8 cellular contexts compared by ENCODE assay signal in genomic region chr1:235367000-235367908, GRCh38. TPM values are rescaled to one million over a fixed set of nuclear protein-coding genes. Genes with fewer than 3 reads are reported as not detected.
DNase-seq lines count a peak whose midpoint lies in the region; ATAC-seq and TF ChIP-seq lines count a peak whose summit lies in the region.

Gene TBCE, plus strand, starts transcription at chr1:235367427. Its CDS starts 12,623 bp downstream, at chr1:235380050.

- H3K4me2 ChIP-seq in GM23338 (peak within 1 kb of the TSS; percentile 86), fibroblast of lung (ENCODE audit: extremely low read depth, insufficient read depth, low read length) (peak within 1 kb of the TSS; percentile 81)

- no peak for TF ChIP-seq CTCF in GM23338 (conservative IDR thresholded peaks at IDR 0.05; ENCODE audit: low read depth in 2 of 2)
- no peak for TF ChIP-seq CTCF in RWPE2 (IDR thresholded peaks at IDR 0.05; ENCODE audit: poor library complexity, severe bottlenecking)
- TF ChIP-seq CTCF in fibroblast of lung (conservative IDR thresholded peaks at IDR 0.05 in 1 of 2, IDR thresholded peaks at IDR 0.05 in 1 of 2; ENCODE audit: low read depth in 1 of 2, low read length in 2 of 2): peak in 1 of 2 donors; percentile 10

- peaks cover 12% of the 10 kb centered on the region; the same call in 2 of the 3 replicates for H3K4me1 Mint-ChIP-seq in GM23338
- peaks cover 26% of the 10 kb centered on the region for H3K4me1 Mint-ChIP-seq in activated T-helper 2 cell treated with anti-CD3 and anti-CD28 coated beads, Interferon-gamma antibody, Interleukin-2, Interleukin-4, amounts not matched to agents 10 μg/mL and 5 μg/mL and 100 μg/mL, durations not matched to agents 14 hours and 24 hours and 36 hours (ENCODE audit: low read depth)
- H3K4me1 Mint-ChIP-seq in naive thymus-derived CD4-positive, alpha-beta T cell: peaks cover 13 to 41% (median 38%) of the 10 kb centered on the region in 7 donors
- peaks cover 14 to 32% of the 10 kb centered on the region in 2 donors for H3K4me1 Mint-ChIP-seq in stimulated activated naive B cell treated with anti-CD40 and anti-IgM and Interleukin-4, amounts not matched to agents 10 μg/mL and 1 μg/mL and 100 μg/mL, for 72 hours

- H3K36me3 Mint-ChIP-seq in GM23338 (ENCODE audit: low read depth): peaks cover 12% of the 10 kb centered on the region
- peaks cover 14% of the 10 kb centered on the region for H3K36me3 Mint-ChIP-seq in activated T-helper 2 cell treated with anti-CD3 and anti-CD28 coated beads, Interferon-gamma antibody, Interleukin-2, Interleukin-4, amounts not matched to agents 10 μg/mL and 5 μg/mL and 100 μg/mL, durations not matched to agents 14 hours and 24 hours and 36 hours (ENCODE audit: low read depth)
- H3K36me3 Mint-ChIP-seq in naive thymus-derived CD4-positive, alpha-beta T cell: peaks cover 0 to 6% (median 4%) of the 10 kb centered on the region in 5 donors
- H3K36me3 Mint-ChIP-seq in stimulated activated naive B cell treated with anti-CD40 and anti-IgM and Interleukin-4, amounts not matched to agents 10 μg/mL and 1 μg/mL and 100 μg/mL, for 72 hours: peaks cover 6 to 8% of the 10 kb centered on the region in 2 donors

- H2AFZ ChIP-seq in GM23338: peak within 1 kb of the TSS; percentile 49; the same call in 1 of the 2 replicates
- peak within 1 kb of the TSS; percentile 96 for H2AFZ ChIP-seq in fibroblast of lung (ENCODE audit: low read length)

- peak; percentile 99 for ATAC-seq in GM23338
- peak; percentile 98 for ATAC-seq in RWPE2 (ENCODE audit: low read depth)
- ATAC-seq in naive thymus-derived CD4-positive, alpha-beta T cell: peak; percentile 99
- ATAC-seq in stimulated activated naive B cell treated with anti-CD40 and anti-IgM and Interleukin-4, amounts not matched to agents 10 μg/mL and 1 μg/mL and 100 μg/mL, for 72 hours (replicated peaks): peak; percentile 100

- H3K27me3 ChIP-seq in GM23338 (ENCODE audit: insufficient read depth): no peaks in the 10 kb centered on the region
- H3K27me3 ChIP-seq in RWPE2 (ENCODE audit: insufficient read depth, poor library complexity, severe bottlenecking): no peaks in the 10 kb centered on the region
- no peaks in the 10 kb centered on the region for H3K27me3 ChIP-seq in fibroblast of lung (ENCODE audit: control insufficient read depth, insufficient read depth, low read length)
- H3K27me3 ChIP-seq in naive thymus-derived CD4-positive, alpha-beta T cell (ENCODE audit: control insufficient read depth in 2 of 2, insufficient read depth in 2 of 2, low read length in 2 of 2): no peaks in the 10 kb centered on the region

- H3K4me1 ChIP-seq in GM23338 (ENCODE audit: insufficient read depth) (peaks cover 4% of the 10 kb centered on the region; the same call in 1 of the 2 replicates), RWPE2 (ENCODE audit: insufficient read depth, poor library complexity, severe bottlenecking) (no peaks in the 10 kb centered on the region), fibroblast of lung (ENCODE audit: control insufficient read depth, extremely low read depth, insufficient read depth, low read length) (no peaks in the 10 kb centered on the region)
- H3K4me1 ChIP-seq in naive thymus-derived CD4-positive, alpha-beta T cell (ENCODE audit: control insufficient read depth in 2 of 2, insufficient read depth in 2 of 2, low read length in 2 of 2): peaks cover 0 to 11% of the 10 kb centered on the region in 2 donors

- H3K36me3 ChIP-seq in GM23338 (ENCODE audit: insufficient read depth) (no peaks in the 10 kb centered on the region), RWPE2 (ENCODE audit: low read depth) (no peaks in the 10 kb centered on the region), fibroblast of lung (ENCODE audit: control insufficient read depth, insufficient read depth, low read length) (no peaks in the 10 kb centered on the region)
- peaks cover 0 to 5% (median 0%) of the 10 kb centered on the region in 3 experiments for H3K36me3 ChIP-seq in naive thymus-derived CD4-positive, alpha-beta T cell (ENCODE audit: control insufficient read depth in 2 of 3, insufficient read depth in 3 of 3, low read length in 3 of 3)

- H3K27ac ChIP-seq in GM23338 (ENCODE audit: low read depth) (peak within 1 kb of the TSS; percentile 96), RWPE2 (ENCODE audit: poor library complexity, severe bottlenecking) (peak within 1 kb of the TSS; percentile 89), fibroblast of lung (ENCODE audit: insufficient read depth, low read length) (peak within 1 kb of the TSS; percentile 80)
- peak within 1 kb of the TSS; percentile 74 for H3K27ac ChIP-seq in naive thymus-derived CD4-positive, alpha-beta T cell (ENCODE audit: low read depth, low read length)

- POLR2A ChIA-PET in naive thymus-derived CD4-positive, alpha-beta T cell (lab: Charles Lee): interaction anchor here (0.7 to 1.3 kb wide), 5 partner anchors 62 to 754 kb away, joined by 3 to 4 read pairs (median 3); partner anchors contain the start of gene RBM34

- H3K4me3 ChIP-seq in GM23338 (peak within 1 kb of the TSS; percentile 86), RWPE2 (ENCODE audit: severe bottlenecking) (peak within 1 kb of the TSS; percentile 39), fibroblast of lung (replicated peaks in 1 of 4; ENCODE audit: control extremely low read depth in 1 of 4, insufficient read depth in 1 of 4, low read depth in 3 of 4, low read length in 4 of 4) (peak within 1 kb of the TSS; percentile 71 to 92 (median 82))
- H3K4me3 ChIP-seq in naive thymus-derived CD4-positive, alpha-beta T cell (ENCODE audit: low read length): peak within 1 kb of the TSS; percentile 90

- CTCF ChIA-PET in naive thymus-derived CD4-positive, alpha-beta T cell (lab: Charles Lee): interaction anchor here (0.6 to 1.3 kb wide), 2 partner anchors 50 to 53 kb away, joined by 3 read pairs; no protein-coding TSS in a partner anchor

- no peaks in the 10 kb centered on the region for H3K9me3 ChIP-seq in RWPE2 (ENCODE audit: severe bottlenecking)
- H3K9me3 ChIP-seq in fibroblast of lung (ENCODE audit: control insufficient read depth, insufficient read depth, low read depth, low read length): no peaks in the 10 kb centered on the region
- no peaks in the 10 kb centered on the region for H3K9me3 ChIP-seq in naive thymus-derived CD4-positive, alpha-beta T cell (ENCODE audit: control insufficient read depth in 2 of 3, low read length in 3 of 3)

- peak within 1 kb of the TSS; percentile 96 for H3K27ac Mint-ChIP-seq in GM23338
- peak within 1 kb of the TSS; percentile 82 for H3K27ac Mint-ChIP-seq in activated T-helper 2 cell treated with anti-CD3 and anti-CD28 coated beads, Interferon-gamma antibody, Interleukin-2, Interleukin-4, amounts not matched to agents 10 μg/mL and 5 μg/mL and 100 μg/mL, durations not matched to agents 14 hours and 24 hours and 36 hours
- peak within 1 kb of the TSS; percentile 86 to 97 (median 93) for H3K27ac Mint-ChIP-seq in naive thymus-derived CD4-positive, alpha-beta T cell
- peak within 1 kb of the TSS; percentile 97 for H3K27ac Mint-ChIP-seq in stimulated activated naive B cell treated with anti-CD40 and anti-IgM and Interleukin-4, amounts not matched to agents 10 μg/mL and 1 μg/mL and 100 μg/mL, for 72 hours

- peaks cover 18% of the 10 kb centered on the region; the same call in 1 of the 2 replicates for H4K20me1 ChIP-seq in GM23338 (replicated peaks; ENCODE audit: insufficient read depth)
- H4K20me1 ChIP-seq in fibroblast of lung (ENCODE audit: control insufficient read depth, extremely low read depth, insufficient read depth, low read length): no peaks in the 10 kb centered on the region

- peaks cover 6% of the 10 kb centered on the region; the same call in 1 of the 2 replicates for H3F3A ChIP-seq in GM23338 (replicated peaks; ENCODE audit: low read depth)

- H3K9ac ChIP-seq in fibroblast of lung (ENCODE audit: insufficient read depth, low read length): peak within 1 kb of the TSS; percentile 74

- no peaks in the 10 kb centered on the region for H3K9me3 Mint-ChIP-seq in GM23338
- H3K9me3 Mint-ChIP-seq in activated T-helper 2 cell treated with anti-CD3 and anti-CD28 coated beads, Interferon-gamma antibody, Interleukin-2, Interleukin-4, amounts not matched to agents 10 μg/mL and 5 μg/mL and 100 μg/mL, durations not matched to agents 14 hours and 24 hours and 36 hours: no peaks in the 10 kb centered on the region
- peaks cover 0 to 3% (median 0%) of the 10 kb centered on the region in 11 donors for H3K9me3 Mint-ChIP-seq in naive thymus-derived CD4-positive, alpha-beta T cell
- H3K9me3 Mint-ChIP-seq in stimulated activated naive B cell treated with anti-CD40 and anti-IgM and Interleukin-4, amounts not matched to agents 10 μg/mL and 1 μg/mL and 100 μg/mL, for 72 hours: no peaks in the 10 kb centered on the region

- H3K4me3 Mint-ChIP-seq in GM23338: peak within 1 kb of the TSS; percentile 91
- H3K4me3 Mint-ChIP-seq in activated T-helper 2 cell treated with anti-CD3 and anti-CD28 coated beads, Interferon-gamma antibody, Interleukin-2, Interleukin-4, amounts not matched to agents 10 μg/mL and 5 μg/mL and 100 μg/mL, durations not matched to agents 14 hours and 24 hours and 36 hours (ENCODE audit: low read depth): peak within 1 kb of the TSS; percentile 97
- peak within 1 kb of the TSS; percentile 91 to 99 (median 98) for H3K4me3 Mint-ChIP-seq in naive thymus-derived CD4-positive, alpha-beta T cell
- peak within 1 kb of the TSS; percentile 97 to 99 for H3K4me3 Mint-ChIP-seq in stimulated activated naive B cell treated with anti-CD40 and anti-IgM and Interleukin-4, amounts not matched to agents 10 μg/mL and 1 μg/mL and 100 μg/mL, for 72 hours

- peaks cover 4% of the 10 kb centered on the region for H3K27me3 Mint-ChIP-seq in GM23338 (ENCODE audit: insufficient read depth, low read depth, poor library complexity)
- no peaks in the 10 kb centered on the region for H3K27me3 Mint-ChIP-seq in activated T-helper 2 cell treated with anti-CD3 and anti-CD28 coated beads, Interferon-gamma antibody, Interleukin-2, Interleukin-4, amounts not matched to agents 10 μg/mL and 5 μg/mL and 100 μg/mL, durations not matched to agents 14 hours and 24 hours and 36 hours (ENCODE audit: low read depth)
- H3K27me3 Mint-ChIP-seq in naive thymus-derived CD4-positive, alpha-beta T cell: no peaks in the 10 kb centered on the region
- no peaks in the 10 kb centered on the region for H3K27me3 Mint-ChIP-seq in stimulated activated naive B cell treated with anti-CD40 and anti-IgM and Interleukin-4, amounts not matched to agents 10 μg/mL and 1 μg/mL and 100 μg/mL, for 72 hours

- H3K79me2 ChIP-seq in GM23338 (replicated peaks; ENCODE audit: insufficient read depth) (peaks cover 44% of the 10 kb centered on the region), fibroblast of lung (ENCODE audit: control insufficient read depth, insufficient read depth, low read length) (peaks cover 20% of the 10 kb centered on the region)

- intact Hi-C loops in activated T-helper 2 cell treated with anti-CD3 and anti-CD28 coated beads, Interferon-gamma antibody, Interleukin-2, Interleukin-4, amounts not matched to agents 10 μg/mL and 5 μg/mL and 100 μg/mL, durations not matched to agents 14 hours and 24 hours and 36 hours (cut with micrococcal nuclease): loop anchor here (1.0 to 5.0 kb wide), 3 partner anchors 39 to 121 kb away; partner anchors contain the start of genes ARID4B and GGPS1
- intact Hi-C loops in naive thymus-derived CD4-positive, alpha-beta T cell (cut with micrococcal nuclease): loop anchor here (1.0 to 5.0 kb wide), 9 partner anchors 30 to 915 kb away; partner anchors contain the start of genes ARID4B (in 2 of the 2), GGPS1 (in 2 of the 2), B3GALNT2 (in 1 of the 2) and ERO1B (in 1 of the 2)

- DNase-seq in Daoy (ENCODE audit: low read depth) (peak; percentile 97), GM23338 (ENCODE audit: low spot score) (peak; percentile 100), LHCN-M2 (ENCODE audit: low read depth) (peak; percentile 95), RWPE2 (ENCODE audit: low spot score) (peak; percentile 97), fibroblast of lung (ENCODE audit: low read depth in 2 of 2) (peak; percentile 97)
- DNase-seq in activated T-helper 2 cell treated with anti-CD3 and anti-CD28 coated beads, Interferon-gamma antibody, Interleukin-2, Interleukin-4, amounts not matched to agents 10 μg/mL and 5 μg/mL and 100 μg/mL, durations not matched to agents 14 hours and 24 hours and 36 hours (ENCODE audit: low spot score): peak; percentile 85
- DNase-seq in naive thymus-derived CD4-positive, alpha-beta T cell: peak; percentile 61 to 89 (median 63)
- peak; percentile 84 for DNase-seq in stimulated activated naive B cell treated with anti-CD40 and anti-IgM and Interleukin-4, amounts not matched to agents 10 μg/mL and 1 μg/mL and 100 μg/mL, for 72 hours

- no peaks in the 10 kb centered on the region for H3K9me2 ChIP-seq in GM23338 (ENCODE audit: insufficient read depth)

RNA-seq across cellular contexts. Expression of gene TBCE, which starts in this region (rescaled TPM):
- total RNA-seq in Daoy (2014; rRNA removed; shearing (Covaris generic)): 31.9 and 71.7 TPM in 2 replicates
- 42.7 and 45.6 TPM in 2 replicates for total RNA-seq in GM23338 (2014; rRNA removed; shearing (Covaris generic))
- polyA plus RNA-seq in GM23338 (2016; fragmentation: Nextera tagmentation; extraction: Ambion mirVana) (64.8 and 72.4 TPM in 2 replicates), fibroblast of lung (32.0 and 46.9 TPM in 2 replicates)
- total RNA-seq in LHCN-M2 (2014; rRNA removed) (21.8 and 22.4 TPM in 2 replicates), fibroblast of lung (18.2 and 31.4 TPM in 2 replicates)
- polyA plus RNA-seq in LHCN-M2 (2012): 30.1 TPM
- total RNA-seq in activated T-helper 2 cell treated with anti-CD3 and anti-CD28 coated beads, Interferon-gamma antibody, Interleukin-2, Interleukin-4, amounts not matched to agents 10 μg/mL and 5 μg/mL and 100 μg/mL, durations not matched to agents 14 hours and 24 hours and 36 hours: 25.0 and 28.2 TPM in 2 replicates
- 34.6 and 42.3 TPM in 2 replicates for polyA plus RNA-seq in fibroblast of lung (2012)
- 1.3 and 4.4 TPM in 2 replicates for polyA minus RNA-seq in fibroblast of lung (ENCODE audit: low replicate concordance)
- total RNA-seq in naive thymus-derived CD4-positive, alpha-beta T cell: 10 to 100 TPM; 16.8 to 26.1 (median 20.6) TPM
- 10 to 100 TPM; 12.9 to 16.1 TPM for polyA plus RNA-seq in naive thymus-derived CD4-positive, alpha-beta T cell

Comparison
In these comparisons a context has a peak if more than half of its experiments do, and no peak if none do; other contexts are left out.
1. Peak in every context shown above with its lines: DNase-seq, ATAC-seq, H3K4me3 ChIP-seq and H3K27ac ChIP-seq.
2. H3K4me3 ChIP-seq: peak in every context shown above with its lines; median percentile 90 in naive thymus-derived CD4-positive, alpha-beta T cell; 86 in GM23338; 82 in fibroblast of lung; 39 in RWPE2.